16 cellular contexts compared by ENCODE assay signal in the genomic region with DNA sequence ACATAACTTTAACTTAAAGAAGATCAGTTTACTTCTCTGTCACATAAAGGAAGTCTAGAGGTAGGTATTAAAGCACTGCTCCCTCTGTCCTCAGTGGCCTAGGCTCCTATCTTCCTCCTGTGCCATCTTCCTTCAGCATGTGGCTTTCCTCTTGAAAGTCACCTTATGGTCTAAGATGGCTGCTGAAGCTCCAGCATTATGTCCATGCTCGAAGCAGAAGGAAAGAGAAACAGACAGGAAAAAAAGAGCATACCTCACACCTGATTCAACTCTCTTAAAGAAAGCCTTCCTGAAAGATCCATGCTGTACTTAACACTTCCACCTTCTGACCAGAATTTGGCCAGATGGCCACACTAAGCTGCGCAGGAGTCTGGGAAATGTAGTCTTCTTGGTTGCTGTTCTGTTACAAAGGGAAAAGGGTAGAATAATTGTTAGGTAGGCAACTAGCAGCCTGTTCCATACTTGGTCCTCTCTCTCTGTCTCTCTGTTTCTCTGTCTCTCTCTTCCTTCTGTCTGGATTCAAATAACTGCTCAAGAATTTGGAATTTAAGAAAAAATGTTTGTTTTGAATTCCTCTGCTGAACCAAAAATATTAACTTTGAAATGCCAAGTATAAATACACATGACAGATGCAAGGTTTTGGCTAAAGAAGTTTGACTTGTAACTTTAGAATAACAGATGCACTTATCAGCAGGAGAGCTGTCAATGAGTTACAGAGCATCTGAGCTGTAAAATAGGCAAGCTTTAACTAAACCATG. TPM values are rescaled to one million over a fixed set of nuclear protein-coding genes. Genes with fewer than 3 reads are reported as not detected.
DNase-seq lines count a peak whose midpoint lies in the region; ATAC-seq, FAIRE-seq and TF ChIP-seq lines count a peak whose summit lies in the region.
"Had no signal": no experiment of that assay in that cellular context is flagged by ENCODE, and none has a peak within 500 bp of the region (broad histone marks: within the 10 kb centered on the region; RNA-seq: fewer than 3 reads in every experiment).

No MANE protein-coding gene starts in this region.

- DNase-seq in A549 (ENCODE audit: low read depth in 1 of 2, low spot score in 1 of 2) (peak in 1 of 2 experiments; percentile 24), GM19239 (ENCODE audit: insufficient read length, low spot score) (no peak), RKO (ENCODE audit: low spot score) (peak; percentile 20), glutamatergic neuron (no peak), T-helper 17 cell (no peak), superior temporal gyrus (ENCODE audit: extremely low spot score) (no peak)
- DNase-seq: activated CD8-positive, alpha-beta memory T cell treated with anti-CD3 and anti-CD28 coated beads for 24 hours had no signal

- TF ChIP-seq CTCF in A549 (IDR thresholded peaks at IDR 0.05), result no peak
- no peak for TF ChIP-seq CTCF in glutamatergic neuron (IDR thresholded peaks at IDR 0.05; ENCODE audit: partially characterized antibody, unreplicated experiment)
- TF ChIP-seq CTCF in gastroesophageal sphincter (IDR thresholded peaks at IDR 0.05), result no peak

- peak overlapping the region; percentile 35 for H3K27ac Mint-ChIP-seq in glutamatergic neuron (ENCODE audit: unreplicated experiment)
- no peak overlapping the region for H3K27ac Mint-ChIP-seq in T-helper 17 cell
- H3K27ac Mint-ChIP-seq: activated naive CD4-positive, alpha-beta T cell treated with anti-CD3 and anti-CD28 coated beads, Interleukin-2, amount 50 U/mL, for 24 hours; dendritic cell treated with granulocyte-macrophage colony-stimulating factor and Interleukin-4, amounts not matched to agents 40 ng/mL and 50 ng/mL, for 4 days; T-helper 1 cell treated with Interleukin-12 subunit alpha and Interleukin-12 subunit beta and Interleukin-4 antibody, amounts not matched to agents 30 μg/mL and 1 μg/mL, for 36 hours had no signal

- H3K4me2 ChIP-seq in A549, result no peak overlapping the region
- H3K4me2 ChIP-seq: BLaER1 had no signal

- CTCF ChIA-PET in A549 (lab: Yijun Ruan, JAX), result interaction anchor here (0.7 to 1.8 kb wide), 10 partner anchors 10 to 266 kb away, joined by 3 to 11 read pairs (median 3); no protein-coding TSS in a partner anchor

- peak; percentile 42 to 64; a peak in 4 of 6 replicates for ATAC-seq in A549
- no peak for ATAC-seq in GM21619 (IDR thresholded peaks at IDR 0.05; ENCODE audit: unreplicated experiment)
- no peak for ATAC-seq in T-helper 17 cell
- no peak for ATAC-seq in gastroesophageal sphincter

- H3K36me3 ChIP-seq in gastroesophageal sphincter, result no peaks in the 10 kb centered on the region
- H3K36me3 ChIP-seq: BLaER1, vagina had no signal

- POLR2A ChIA-PET in A549 (lab: Yijun Ruan, JAX), result no interaction called here

- peaks cover 14% of the 10 kb centered on the region; the same call in 2 of the 3 replicates for H3K9me3 ChIP-seq in A549
- no peaks in the 10 kb centered on the region for H3K9me3 ChIP-seq in T-helper 17 cell (ENCODE audit: control insufficient read depth, low read length, poor library complexity, severe bottlenecking)
- peaks cover 0 to 9% (median 0%) of the 10 kb centered on the region in 3 donors for H3K9me3 ChIP-seq in gastroesophageal sphincter
- H3K9me3 ChIP-seq: vagina had no signal

- TF ChIP-seq EP300 in A549 (IDR thresholded peaks at IDR 0.05) (no peak), gastroesophageal sphincter (IDR thresholded peaks at IDR 0.05) (no peak)

- H3K4me1 ChIP-seq in A549, result peaks cover 8% of the 10 kb centered on the region; the same call in 2 of the 3 replicates
- H3K4me1 ChIP-seq in gastroesophageal sphincter, result peaks cover 0 to 9% (median 6%) of the 10 kb centered on the region in 3 donors
- H3K4me1 ChIP-seq: BLaER1, vagina had no signal

- H3K27me3 Mint-ChIP-seq in glutamatergic neuron (ENCODE audit: unreplicated experiment), result no peaks in the 10 kb centered on the region
- H3K27me3 Mint-ChIP-seq in T-helper 17 cell, result peaks cover 66% of the 10 kb centered on the region

- no peak overlapping the region for H3K4me3 ChIP-seq in A549
- no peak overlapping the region for H3K4me3 ChIP-seq in gastroesophageal sphincter
- H3K4me3 ChIP-seq: BLaER1, vagina had no signal

- 0 out of 6 replicates have a peak overlapping the region, but pooled peaks of 1 of the 2 experiments have one; percentile 19 for H3K27ac ChIP-seq in A549
- H3K27ac ChIP-seq in gastroesophageal sphincter, result no peak overlapping the region
- H3K27ac ChIP-seq: BLaER1, vagina had no signal

- H3K36me3 Mint-ChIP-seq in glutamatergic neuron (ENCODE audit: unreplicated experiment) (peaks cover 5% of the 10 kb centered on the region), T-helper 17 cell (ENCODE audit: low read depth) (no peaks in the 10 kb centered on the region)

- TF ChIP-seq POLR2A in A549 (IDR thresholded peaks at IDR 0.05; ENCODE audit: low read length) (no peak), gastroesophageal sphincter (IDR thresholded peaks at IDR 0.05) (no peak)

- WGBS in A549 (ENCODE audit: missing lambda C conversion rate), result 79% methylated on average over 2 of the region's 2 CpGs
- WGBS in gastroesophageal sphincter (ENCODE audit: low coverage in 1 of 2), 2 donors, result 76 to 80% methylated on average over 1 to 2 of the region's 2 CpGs

- no peak for TF ChIP-seq RAD21 in A549 (conservative IDR thresholded peaks at IDR 0.05 in 1 of 2, IDR thresholded peaks at IDR 0.05 in 1 of 2)

- H3K9me3 Mint-ChIP-seq in glutamatergic neuron (ENCODE audit: unreplicated experiment), result no peaks in the 10 kb centered on the region
- H3K9me3 Mint-ChIP-seq: activated naive CD4-positive, alpha-beta T cell treated with anti-CD3 and anti-CD28 coated beads, Interleukin-2, amount 50 U/mL, for 24 hours had no signal

- H3K4me1 Mint-ChIP-seq in glutamatergic neuron (ENCODE audit: low read depth, unreplicated experiment), result peaks cover 17% of the 10 kb centered on the region
- H3K4me1 Mint-ChIP-seq in T-helper 17 cell, result no peaks in the 10 kb centered on the region
- H3K4me1 Mint-ChIP-seq: activated naive CD4-positive, alpha-beta T cell treated with anti-CD3 and anti-CD28 coated beads, Interleukin-2, amount 50 U/mL, for 24 hours had no signal

- peak overlapping the region; percentile 36 for H3K4me3 Mint-ChIP-seq in glutamatergic neuron (ENCODE audit: unreplicated experiment)
- H3K4me3 Mint-ChIP-seq in T-helper 17 cell, result no peak overlapping the region
- H3K4me3 Mint-ChIP-seq: activated naive CD4-positive, alpha-beta T cell treated with anti-CD3 and anti-CD28 coated beads, Interleukin-2, amount 50 U/mL, for 24 hours; dendritic cell treated with granulocyte-macrophage colony-stimulating factor and Interleukin-4, amounts not matched to agents 40 ng/mL and 50 ng/mL, for 4 days; T-helper 1 cell treated with Interleukin-12 subunit alpha and Interleukin-12 subunit beta and Interleukin-4 antibody, amounts not matched to agents 30 μg/mL and 1 μg/mL, for 36 hours had no signal

- H3K27me3 ChIP-seq in gastroesophageal sphincter, result peaks cover 8% of the 10 kb centered on the region
- H3K27me3 ChIP-seq: BLaER1, vagina had no signal

- no peak for FAIRE-seq in A549 (lab: Jason Lieb, UNC)
- FAIRE-seq in GM19239 (lab: Jason Lieb, UNC), result peak; percentile 11
- FAIRE-seq: frontal cortex had no signal

TF ChIP-seq in A549, 52 proteins besides CTCF, POLR2A, EP300 and RAD21 (continues in another document):
- no peak for TF ChIP-seq MYC (IDR thresholded peaks at IDR 0.05; ENCODE audit: borderline replicate concordance, low read length)
- TF ChIP-seq ZNF302 (CRISPR knock-in tag; IDR thresholded peaks at IDR 0.05), result no peak
- TF ChIP-seq, protein P1, sequence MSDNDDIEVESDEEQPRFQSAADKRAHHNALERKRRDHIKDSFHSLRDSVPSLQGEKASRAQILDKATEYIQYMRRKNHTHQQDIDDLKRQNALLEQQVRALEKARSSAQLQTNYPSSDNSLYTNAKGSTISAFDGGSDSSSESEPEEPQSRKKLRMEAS (IDR thresholded peaks at IDR 0.05), result no peak
- TF ChIP-seq CHD4 (IDR thresholded peaks at IDR 0.05; ENCODE audit: borderline replicate concordance), result no peak
- no peak for TF ChIP-seq RARB (CRISPR knock-in tag; IDR thresholded peaks at IDR 0.05)
- no peak for TF ChIP-seq ZC3H11A (IDR thresholded peaks at IDR 0.05)
- TF ChIP-seq RCOR1 (IDR thresholded peaks at IDR 0.05; ENCODE audit: low read depth, low read length), result no peak
- TF ChIP-seq, protein P2, sequence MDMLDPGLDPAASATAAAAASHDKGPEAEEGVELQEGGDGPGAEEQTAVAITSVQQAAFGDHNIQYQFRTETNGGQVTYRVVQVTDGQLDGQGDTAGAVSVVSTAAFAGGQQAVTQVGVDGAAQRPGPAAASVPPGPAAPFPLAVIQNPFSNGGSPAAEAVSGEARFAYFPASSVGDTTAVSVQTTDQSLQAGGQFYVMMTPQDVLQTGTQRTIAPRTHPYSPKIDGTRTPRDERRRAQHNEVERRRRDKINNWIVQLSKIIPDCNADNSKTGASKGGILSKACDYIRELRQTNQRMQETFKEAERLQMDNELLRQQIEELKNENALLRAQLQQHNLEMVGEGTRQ (IDR thresholded peaks at IDR 0.05), result no peak
- TF ChIP-seq FOSL2 (IDR thresholded peaks at IDR 0.05), result no peak
- TF ChIP-seq FOSL2 (CRISPR knock-in tag; IDR thresholded peaks at IDR 0.05), result no peak
- TF ChIP-seq NR3C1 (IDR thresholded peaks at IDR 0.05), result no peak
- TF ChIP-seq RFX5 (IDR thresholded peaks at IDR 0.05), result no peak
- TF ChIP-seq RNF2 (IDR thresholded peaks at IDR 0.05; ENCODE audit: borderline replicate concordance, low read depth), result no peak
- TF ChIP-seq, protein P3, sequence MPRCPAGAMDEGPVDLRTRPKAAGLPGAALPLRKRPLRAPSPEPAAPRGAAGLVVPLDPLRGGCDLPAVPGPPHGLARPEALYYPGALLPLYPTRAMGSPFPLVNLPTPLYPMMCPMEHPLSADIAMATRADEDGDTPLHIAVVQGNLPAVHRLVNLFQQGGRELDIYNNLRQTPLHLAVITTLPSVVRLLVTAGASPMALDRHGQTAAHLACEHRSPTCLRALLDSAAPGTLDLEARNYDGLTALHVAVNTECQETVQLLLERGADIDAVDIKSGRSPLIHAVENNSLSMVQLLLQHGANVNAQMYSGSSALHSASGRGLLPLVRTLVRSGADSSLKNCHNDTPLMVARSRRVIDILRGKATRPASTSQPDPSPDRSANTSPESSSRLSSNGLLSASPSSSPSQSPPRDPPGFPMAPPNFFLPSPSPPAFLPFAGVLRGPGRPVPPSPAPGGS (IDR thresholded peaks at IDR 0.05), result no peak

RNA-seq across cellular contexts. Expression of a gene that starts 15.9 kb away (rescaled TPM):
- polyA plus RNA-seq in A549 (2011; rRNA removed) (not detected in 2 replicates), A549 (2017; fragmentation: RNase III; extraction: RNeasy Plus Mini Kit Qiagen cat#74134 plus additional on column Dnase treatment) (not detected in 3 replicates)
- polyA plus RNA-seq in A549 (2012; cell fraction: cytosol; rRNA removed), result not detected in 2 replicates
- not detected in 2 replicates for polyA plus RNA-seq in A549 (2012; cell fraction: nucleus; rRNA removed)
- not detected in 2 replicates for polyA minus RNA-seq in A549 (2011; rRNA and poly(A)+ RNA removed)
- total RNA-seq in glutamatergic neuron (ENCODE audit: unreplicated experiment) (not detected), T-helper 17 cell (not detected), gastroesophageal sphincter (not detected)
- total RNA-seq: frontal cortex, liver, vagina had no signal
- polyA plus RNA-seq: liver had no signal

Comparison
In these comparisons a context has a peak if more than half of its experiments do, and no peak if none do; other contexts are left out.
1. ATAC-seq: peak in A549 (2 of 2); none in GM21619 (single experiment), T-helper 17 cell (single experiment) and gastroesophageal sphincter (single experiment).